ENCODE assay signal across 8 cellular contexts in genomic region chr13:46552888-46553520, GRCh38. TPM values are rescaled to one million over a fixed set of nuclear protein-coding genes. Genes with fewer than 3 reads are reported as not detected.
DNase-seq lines count a peak whose midpoint lies in the region; ATAC-seq and TF ChIP-seq lines count a peak whose summit lies in the region.

Gene LRCH1, plus strand, starts transcription at chr13:46553170. Its CDS starts 227 bp downstream, at chr13:46553397.

- H3K27me3 ChIP-seq in Loucy (ENCODE audit: insufficient read depth, low read length, poor library complexity, severe bottlenecking): no peaks in the 10 kb centered on the region

- no peaks in the 10 kb centered on the region for H3K9me3 ChIP-seq in Loucy (ENCODE audit: insufficient read depth, low read depth, low read length)

- H3K4me1 Mint-ChIP-seq in activated T-helper 2 cell treated with anti-CD3 and anti-CD28 coated beads, Interferon-gamma antibody, Interleukin-2, Interleukin-4, amounts not matched to agents 10 μg/mL and 5 μg/mL and 100 μg/mL, durations not matched to agents 14 hours and 24 hours and 36 hours (ENCODE audit: low read depth): peaks cover 37% of the 10 kb centered on the region
- H3K4me1 Mint-ChIP-seq in natural killer cell treated with Interleukin-12 subunit alpha and Interleukin-12 subunit beta and Interleukin-15 and Interleukin-18, amount 100 ng/mL, for 72 hours (ENCODE audit: low read depth in 2 of 2): peaks cover 40 to 41% of the 10 kb centered on the region in 2 donors

- TF ChIP-seq CTCF in Loucy (conservative IDR thresholded peaks at IDR 0.05; ENCODE audit: low read length) (no peak), fibroblast of mammary gland (conservative IDR thresholded peaks at IDR 0.05; ENCODE audit: control insufficient read depth, insufficient read depth, low read depth, low read length) (no peak)

- peak within 1 kb of the TSS; percentile 88 for H3K9ac ChIP-seq in Loucy (ENCODE audit: low read depth, low read length, poor library complexity, severe bottlenecking)

- intact Hi-C loops in activated T-helper 2 cell treated with anti-CD3 and anti-CD28 coated beads, Interferon-gamma antibody, Interleukin-2, Interleukin-4, amounts not matched to agents 10 μg/mL and 5 μg/mL and 100 μg/mL, durations not matched to agents 14 hours and 24 hours and 36 hours (cut with micrococcal nuclease): loop anchor here (2.0 kb wide), 2 partner anchors 26 to 40 kb away; no protein-coding TSS in a partner anchor

- H3F3A ChIP-seq in Loucy (ENCODE audit: low read depth): no peaks in the 10 kb centered on the region; the same call in 1 of the 2 replicates

- H3K4me1 ChIP-seq in Loucy (ENCODE audit: insufficient read depth, low read length, poor library complexity, severe bottlenecking): peaks cover 41% of the 10 kb centered on the region

- DNase-seq in DMS114 treated with DMSO at 0.1 percent for 48 hours (lab: John Stamatoyannopoulos, UW; ENCODE audit: unreplicated experiment) (peak; percentile 66), SHP77 (lab: John Stamatoyannopoulos, UW) (peak; percentile 57 to 64), fibroblast of mammary gland (ENCODE audit: low read depth) (peak; percentile 78)
- DNase-seq in activated T-helper 2 cell treated with anti-CD3 and anti-CD28 coated beads, Interferon-gamma antibody, Interleukin-2, Interleukin-4, amounts not matched to agents 10 μg/mL and 5 μg/mL and 100 μg/mL, durations not matched to agents 14 hours and 24 hours and 36 hours (ENCODE audit: low spot score): peak; percentile 76
- peak; percentile 93 for DNase-seq in natural killer cell treated with Interleukin-12 subunit alpha and Interleukin-12 subunit beta and Interleukin-15 and Interleukin-18, amount 100 ng/mL, for 72 hours (ENCODE audit: low spot score)
- DNase-seq in stimulated activated naive CD4-positive, alpha-beta T cell treated with Interleukin-2 at 50 U/mL for 16 hours (lab: John Stamatoyannopoulos, UW): peak; percentile 86

- no peaks in the 10 kb centered on the region for H3K9me3 Mint-ChIP-seq in activated T-helper 2 cell treated with anti-CD3 and anti-CD28 coated beads, Interferon-gamma antibody, Interleukin-2, Interleukin-4, amounts not matched to agents 10 μg/mL and 5 μg/mL and 100 μg/mL, durations not matched to agents 14 hours and 24 hours and 36 hours
- H3K9me3 Mint-ChIP-seq in natural killer cell treated with Interleukin-12 subunit alpha and Interleukin-12 subunit beta and Interleukin-15 and Interleukin-18, amount 100 ng/mL, for 72 hours: no peaks in the 10 kb centered on the region

- H3K36me3 Mint-ChIP-seq in activated T-helper 2 cell treated with anti-CD3 and anti-CD28 coated beads, Interferon-gamma antibody, Interleukin-2, Interleukin-4, amounts not matched to agents 10 μg/mL and 5 μg/mL and 100 μg/mL, durations not matched to agents 14 hours and 24 hours and 36 hours (ENCODE audit: low read depth): no peaks in the 10 kb centered on the region
- H3K36me3 Mint-ChIP-seq in natural killer cell treated with Interleukin-12 subunit alpha and Interleukin-12 subunit beta and Interleukin-15 and Interleukin-18, amount 100 ng/mL, for 72 hours: no peaks in the 10 kb centered on the region

- H3K9me2 ChIP-seq in Loucy (replicated peaks; ENCODE audit: low read depth, low read length): no peaks in the 10 kb centered on the region

- peak within 1 kb of the TSS; percentile 95 for H2AFZ ChIP-seq in Loucy (ENCODE audit: low read length)

- peaks cover 34% of the 10 kb centered on the region for H4K20me1 ChIP-seq in Loucy (ENCODE audit: insufficient read depth, low read length, poor library complexity, severe bottlenecking)

- H3K4me3 ChIP-seq in Loucy (ENCODE audit: low read length, poor library complexity, severe bottlenecking) (peak within 1 kb of the TSS; percentile 86), fibroblast of mammary gland (ENCODE audit: control insufficient read depth, low read depth, low read length) (peak within 1 kb of the TSS; percentile 86)

- peak; percentile 60 for ATAC-seq in GM21786 (IDR thresholded peaks at IDR 0.05; ENCODE audit: unreplicated experiment)
- ATAC-seq in natural killer cell treated with Interleukin-12 subunit alpha and Interleukin-12 subunit beta and Interleukin-15 and Interleukin-18, amount 100 ng/mL, for 72 hours: peak; percentile 93 to 95

- peaks cover 13% of the 10 kb centered on the region for H3K27me3 Mint-ChIP-seq in activated T-helper 2 cell treated with anti-CD3 and anti-CD28 coated beads, Interferon-gamma antibody, Interleukin-2, Interleukin-4, amounts not matched to agents 10 μg/mL and 5 μg/mL and 100 μg/mL, durations not matched to agents 14 hours and 24 hours and 36 hours (ENCODE audit: low read depth)
- H3K27me3 Mint-ChIP-seq in natural killer cell treated with Interleukin-12 subunit alpha and Interleukin-12 subunit beta and Interleukin-15 and Interleukin-18, amount 100 ng/mL, for 72 hours: peaks cover 0 to 2% of the 10 kb centered on the region in 2 donors

- H3K4me2 ChIP-seq in Loucy (ENCODE audit: low read depth, low read length, poor library complexity, severe bottlenecking): peak within 1 kb of the TSS; percentile 93

- no peaks in the 10 kb centered on the region for H3K36me3 ChIP-seq in Loucy (ENCODE audit: insufficient read depth, low read length)

- H3K79me2 ChIP-seq in Loucy (ENCODE audit: insufficient read depth, low read length): peaks cover 51% of the 10 kb centered on the region

- H3K27ac Mint-ChIP-seq in activated T-helper 2 cell treated with anti-CD3 and anti-CD28 coated beads, Interferon-gamma antibody, Interleukin-2, Interleukin-4, amounts not matched to agents 10 μg/mL and 5 μg/mL and 100 μg/mL, durations not matched to agents 14 hours and 24 hours and 36 hours: peak within 1 kb of the TSS; percentile 68
- H3K27ac Mint-ChIP-seq in natural killer cell treated with Interleukin-12 subunit alpha and Interleukin-12 subunit beta and Interleukin-15 and Interleukin-18, amount 100 ng/mL, for 72 hours: peak within 1 kb of the TSS; percentile 71 to 90

- peak within 1 kb of the TSS; percentile 91 for H3K4me3 Mint-ChIP-seq in activated T-helper 2 cell treated with anti-CD3 and anti-CD28 coated beads, Interferon-gamma antibody, Interleukin-2, Interleukin-4, amounts not matched to agents 10 μg/mL and 5 μg/mL and 100 μg/mL, durations not matched to agents 14 hours and 24 hours and 36 hours (ENCODE audit: low read depth)
- peak within 1 kb of the TSS; percentile 96 for H3K4me3 Mint-ChIP-seq in natural killer cell treated with Interleukin-12 subunit alpha and Interleukin-12 subunit beta and Interleukin-15 and Interleukin-18, amount 100 ng/mL, for 72 hours

RNA-seq across cellular contexts. Expression of gene LRCH1, which starts in this region (rescaled TPM):
- total RNA-seq in activated T-helper 2 cell treated with anti-CD3 and anti-CD28 coated beads, Interferon-gamma antibody, Interleukin-2, Interleukin-4, amounts not matched to agents 10 μg/mL and 5 μg/mL and 100 μg/mL, durations not matched to agents 14 hours and 24 hours and 36 hours: 16.9 and 17.8 TPM in 2 replicates
- total RNA-seq in natural killer cell treated with Interleukin-12 subunit alpha and Interleukin-12 subunit beta and Interleukin-15 and Interleukin-18, amount 100 ng/mL, for 72 hours: 10 to 100 TPM; 24.9 to 26.0 TPM

Comparison
In these comparisons a context has a peak if more than half of its experiments do, and no peak if none do; other contexts are left out.
1. Peak in every context shown above with its lines: DNase-seq, ATAC-seq and H3K4me3 ChIP-seq.